In the genomic region with DNA sequence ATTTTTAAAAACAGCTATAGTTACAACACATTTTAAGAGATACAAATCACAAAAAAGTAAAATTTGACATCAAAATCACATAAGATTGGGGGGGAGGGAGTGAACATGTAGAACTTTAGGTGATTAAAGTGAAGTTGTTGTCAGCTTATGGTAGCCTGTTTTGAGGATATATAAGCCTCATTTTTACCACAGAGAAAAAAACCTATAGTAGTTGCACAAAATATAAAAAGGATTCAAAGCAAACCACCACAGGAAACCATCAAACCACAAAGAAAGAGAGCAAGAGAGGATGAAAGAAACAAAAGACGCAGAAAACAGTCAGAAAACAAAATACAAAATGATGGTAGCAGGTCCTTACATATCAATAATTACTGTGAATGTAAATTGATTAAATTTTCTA, we compare ENCODE assay signal across 7 cellular contexts.
"Had no signal": no experiment of that assay in that cellular context is flagged by ENCODE, and none has a peak within 500 bp of the region (broad histone marks: within the 10 kb centered on the region; RNA-seq: fewer than 3 reads in every experiment).

No MANE protein-coding gene starts in this region.

- H2AFZ ChIP-seq: GM23338 had no signal

- H3K4me3 Mint-ChIP-seq: GM23338, H9, HFFc6 had no signal

- H3K4me2 ChIP-seq: GM23338 had no signal

- H3K9me3 Mint-ChIP-seq: GM23338, H9 had no signal

- ATAC-seq: GM23338, HCT116, K562 had no signal

- H3K27ac Mint-ChIP-seq: GM23338, H9, HFFc6 had no signal

- H3K4me1 Mint-ChIP-seq: GM23338, H9 had no signal

- DNase-seq: H9, HFFc6, IMR-90, KG1 had no signal

- H3K4me3 ChIP-seq: GM23338, K562 had no signal
